Comparison of ENCODE assay signal across 10 cellular contexts in the genomic region with DNA sequence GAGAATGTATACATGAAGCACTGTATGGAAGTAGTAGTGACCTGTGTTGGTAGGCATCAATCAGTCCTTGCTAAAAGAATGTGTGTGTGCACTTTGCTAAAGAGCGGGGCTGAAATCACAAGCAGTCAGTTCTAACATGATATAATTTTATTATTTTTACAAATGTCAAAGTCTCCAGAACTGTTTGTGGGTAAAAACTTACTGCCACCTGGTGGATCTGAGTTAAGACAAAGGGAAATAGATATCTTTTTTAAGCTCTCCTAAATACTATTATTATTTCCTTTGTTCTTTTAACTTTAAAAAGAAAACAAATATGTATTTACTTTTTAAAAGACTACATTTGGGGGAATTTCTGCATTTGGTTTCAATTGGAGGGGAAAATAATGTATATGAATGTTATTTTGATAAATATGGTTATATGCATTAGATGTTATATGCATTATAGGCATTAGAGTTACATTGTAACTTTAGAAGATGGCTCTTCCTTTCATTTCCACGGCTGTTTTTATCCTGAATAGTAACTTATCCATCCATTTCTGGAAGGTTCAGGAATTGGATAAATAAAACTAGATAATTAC. TPM values are rescaled to one million over a fixed set of nuclear protein-coding genes. Genes with fewer than 3 reads are reported as not detected.
DNase-seq lines count a peak whose midpoint lies in the region; ATAC-seq and TF ChIP-seq lines count a peak whose summit lies in the region.
"Had no signal": no experiment of that assay in that cellular context is flagged by ENCODE, and none has a peak within 500 bp of the region (broad histone marks: within the 10 kb centered on the region; RNA-seq: fewer than 3 reads in every experiment).

No MANE protein-coding gene starts in this region.

- H3K27me3 ChIP-seq in DOHH2 (ENCODE audit: control insufficient read depth, low read length) (peaks cover 7% of the 10 kb centered on the region), ovary (no peaks in the 10 kb centered on the region), Caco-2 (replicated peaks; ENCODE audit: control insufficient read depth, insufficient read depth, low read length) (no peaks in the 10 kb centered on the region)

- no peak overlapping the region for H3K27ac Mint-ChIP-seq in Caco-2 (ENCODE audit: unreplicated experiment)

- H3K27ac ChIP-seq in DOHH2 (ENCODE audit: low read depth, low read length) (no peak overlapping the region), ovary (no peak overlapping the region)
- H3K27ac ChIP-seq: HL-60 had no signal

- H3K4me1 ChIP-seq in DOHH2 (ENCODE audit: control insufficient read depth, low read length), result peaks cover 5% of the 10 kb centered on the region; the same call in 1 of the 2 replicates
- no peaks in the 10 kb centered on the region for H3K4me1 ChIP-seq in ovary (ENCODE audit: insufficient read depth)
- H3K4me1 ChIP-seq in Caco-2, result 0 out of 2 replicates have a peak, but pooled peaks cover 5% of the 10 kb centered on the region

- ATAC-seq in HG02759 (IDR thresholded peaks at IDR 0.05; ENCODE audit: unreplicated experiment) (no peak), HG02642 (IDR thresholded peaks at IDR 0.05; ENCODE audit: poor library complexity, unreplicated experiment) (no peak)

- no peak for TF ChIP-seq POLR2A in ovary (IDR thresholded peaks at IDR 0.05)

- no peak overlapping the region for H3K4me3 Mint-ChIP-seq in Caco-2 (ENCODE audit: unreplicated experiment)

- no peaks in the 10 kb centered on the region for H4K20me1 ChIP-seq in DOHH2 (ENCODE audit: control insufficient read depth, insufficient read depth, low read depth, low read length)

- TF ChIP-seq CTCF in DOHH2 (IDR thresholded peaks at IDR 0.05; ENCODE audit: low read depth, low read length, poor library complexity, severe bottlenecking) (peak; percentile 15), ovary (IDR thresholded peaks at IDR 0.05) (peak; percentile 13 to 37 (median 28)), Caco-2 (IDR thresholded peaks at IDR 0.05; ENCODE audit: insufficient read depth in 1 of 2, low read depth in 1 of 2, low read length in 1 of 2, severe bottlenecking in 1 of 2, unreplicated experiment in 1 of 2) (peak in 1 of 2 experiments; percentile 31)

- 15 to 25% (median 21%) methylated on average over 2 of the region's 2 CpGs for WGBS in ovary, 3 donors

- intact Hi-C loops in ovary (cut with DNase I), result loop anchor here in 2 of 4 donors (5.0 to 10.0 kb wide), 3 partner anchors 207 to 580 kb away; a partner anchor contains a TSS
- intact Hi-C loops in Caco-2 (cut with micrococcal nuclease; ENCODE audit: unreplicated experiment), result loop anchor here (2.0 to 10.0 kb wide), 2 partner anchors 146 to 370 kb away; no protein-coding TSS in a partner anchor

- H3K27me3 Mint-ChIP-seq in Caco-2 (ENCODE audit: insufficient read depth, unreplicated experiment), result no peaks in the 10 kb centered on the region

- peaks cover 4% of the 10 kb centered on the region; the same call in 1 of the 2 replicates for H3K9me3 ChIP-seq in DOHH2 (ENCODE audit: control insufficient read depth, insufficient read depth, low read length)
- no peaks in the 10 kb centered on the region for H3K9me3 ChIP-seq in ovary
- no peaks in the 10 kb centered on the region for H3K9me3 ChIP-seq in Caco-2

- no peaks in the 10 kb centered on the region for H3K9me2 ChIP-seq in DOHH2 (replicated peaks; ENCODE audit: control insufficient read depth, low read length)

- BruUV-seq in Caco-2 (replicated peaks; lab: Mats Ljungman, UMichigan), result no TSS peak

- CTCF ChIA-PET in Caco-2 (lab: Charles Lee), result interaction anchor here (0.5 to 1.0 kb wide), 3 partner anchors 9 to 111 kb away, joined by 3 to 5 read pairs (median 4); no protein-coding TSS in a partner anchor

- peak; percentile 51 for DNase-seq in M059J (ENCODE audit: low read depth)
- DNase-seq in dedifferentiated amniotic fluid mesenchymal stem cell (ENCODE audit: extremely low spot score), result peak; percentile 49
- DNase-seq in ovary, result no peak
- DNase-seq in Caco-2, result no peak
- DNase-seq in iPS-NIHi7 (ENCODE audit: extremely low spot score), result no peak
- DNase-seq: activated naive CD4-positive, alpha-beta T cell treated with anti-CD3 and anti-CD28 coated beads, Interleukin-2, amount 50 U/mL, for 16 hours had no signal

- H3K36me3 Mint-ChIP-seq in Caco-2 (ENCODE audit: insufficient read depth, unreplicated experiment), result no peaks in the 10 kb centered on the region

- peaks cover 6% of the 10 kb centered on the region for H3K4me1 Mint-ChIP-seq in Caco-2 (ENCODE audit: low read depth, unreplicated experiment)

- no peaks in the 10 kb centered on the region for H3K79me2 ChIP-seq in DOHH2 (ENCODE audit: control insufficient read depth, low read length)

- POLR2A ChIA-PET in Caco-2 (lab: Charles Lee), result no interaction called here

- H3K36me3 ChIP-seq in DOHH2 (ENCODE audit: control insufficient read depth, low read length) (no peaks in the 10 kb centered on the region), ovary (no peaks in the 10 kb centered on the region), Caco-2 (ENCODE audit: control insufficient read depth, insufficient read depth, low read length) (no peaks in the 10 kb centered on the region)

- H3K4me2 ChIP-seq in DOHH2 (ENCODE audit: low read length), result no peak overlapping the region

- no peak overlapping the region for H3K4me3 ChIP-seq in DOHH2 (ENCODE audit: low read length)
- no peak overlapping the region for H3K4me3 ChIP-seq in ovary
- no peak overlapping the region for H3K4me3 ChIP-seq in Caco-2 (ENCODE audit: low read depth, low read length)

- H3K9me3 Mint-ChIP-seq in Caco-2 (ENCODE audit: unreplicated experiment), result peaks cover 10% of the 10 kb centered on the region

- TF ChIP-seq EP300 in ovary (IDR thresholded peaks at IDR 0.05), result no peak

- H3F3A ChIP-seq in DOHH2 (ENCODE audit: control insufficient read depth, insufficient read depth), result no peaks in the 10 kb centered on the region

RNA-seq across cellular contexts. Expression of a gene that starts 7.8 kb away (rescaled TPM):
- 14.1 and 16.8 TPM in 2 replicates for total RNA-seq in M059J (2014; rRNA removed; shearing (Covaris generic))
- total RNA-seq in ovary (10 to 100 TPM; 16.1 to 36.4 (median 34.6) TPM), Caco-2 (2022) (9.5 and 12.0 TPM in 2 replicates)
- polyA plus RNA-seq in ovary, result 10 to 100 TPM in 1 of 2 donors, 1 to 10 TPM in 1; 5.4 to 12.5 TPM

RNA-seq across cellular contexts. Expression of a gene that starts 37.5 kb away (rescaled TPM):
- not detected in 2 replicates for total RNA-seq in M059J (2014; rRNA removed; shearing (Covaris generic))
- total RNA-seq in ovary (not detected), Caco-2 (2022) (not detected in 2 replicates)
- not detected for polyA plus RNA-seq in ovary

Comparison
In these comparisons a context has a peak if more than half of its experiments do, and no peak if none do; other contexts are left out.
1. DNase-seq: peak in M059J (single experiment) and dedifferentiated amniotic fluid mesenchymal stem cell (single experiment); none in ovary (0 of 5), Caco-2 (0 of 2) and iPS-NIHi7 (single experiment).